29 cellular contexts compared by ENCODE assay signal in the genomic region with DNA sequence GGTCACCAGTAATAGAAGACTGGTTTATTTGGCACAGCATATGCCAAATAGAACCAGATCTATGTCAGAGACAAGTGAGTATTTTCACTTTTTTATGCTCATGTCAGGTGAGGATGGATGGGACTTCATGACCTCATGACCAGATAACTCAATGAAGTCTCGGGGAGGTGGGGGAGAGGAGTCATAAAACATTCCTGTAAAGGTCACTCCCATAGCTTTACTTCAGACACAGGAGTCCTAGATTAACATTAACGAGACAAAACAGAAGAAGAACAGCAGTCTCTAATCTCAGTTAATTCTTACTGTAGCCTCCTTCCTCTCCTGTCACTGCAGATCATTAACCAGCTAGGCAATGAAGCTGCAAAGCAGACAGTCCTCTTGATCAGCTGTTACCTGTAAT. TPM values are rescaled to one million over a fixed set of nuclear protein-coding genes. Genes with fewer than 3 reads are reported as not detected.
"Had no signal": no experiment of that assay in that cellular context is flagged by ENCODE, and none has a peak within 500 bp of the region (broad histone marks: within the 10 kb centered on the region; RNA-seq: fewer than 3 reads in every experiment).

No MANE protein-coding gene starts in this region.

- H3K4me3 Mint-ChIP-seq: immature natural killer cell; naive thymus-derived CD8-positive, alpha-beta T cell; neural crest cell; type B pancreatic cell had no signal

- DNase-seq: caudate nucleus; cerebellar nuclear complex; dorsolateral prefrontal cortex; effector CD4-positive, alpha-beta T cell; foreskin keratinocyte; glutamatergic neuron; heart right ventricle; hypothalamus; immature natural killer cell; islet precursor cell; left lung; mammary epithelial cell; naive thymus-derived CD8-positive, alpha-beta T cell; ovary; posterior cingulate gyrus; stimulated activated CD4-positive, alpha-beta T cell treated with anti-CD3 and anti-CD28 coated beads, Interleukin-12 subunit alpha, Interleukin-12 subunit beta, amount 100 ng/mL, for 4 hours; stimulated activated CD4-positive, alpha-beta T cell treated with anti-CD3 and anti-CD28 coated beads, Interleukin-1b, Interleukin-23, amount 100 ng/mL, for 48 hours; stimulated activated CD4-positive, alpha-beta T cell treated with anti-CD3 and anti-CD28 coated beads, Interleukin-4, amount 100 ng/mL, for 1 hour; stimulated activated CD8-positive, alpha-beta memory T cell treated with anti-CD3 and anti-CD28 coated beads, Interleukin-4, amount 100 ng/mL, for 48 hours; stimulated activated naive CD4-positive, alpha-beta T cell treated with Interleukin-2 at 50 U/mL for 16 hours; stomach; thyroid gland had no signal

- H3K36me3 ChIP-seq: esophagus muscularis mucosa, gastroesophageal sphincter, left lung, ovary, stomach, thyroid gland had no signal

- H3K4me3 ChIP-seq: dorsolateral prefrontal cortex, esophagus muscularis mucosa, gastroesophageal sphincter, heart right ventricle, left lung, ovary, smooth muscle cell, stomach, thyroid gland had no signal

- H3K27ac ChIP-seq: dorsolateral prefrontal cortex, esophagus muscularis mucosa, foreskin keratinocyte, gastroesophageal sphincter, heart right ventricle, left lung, ovary, stomach, thyroid gland had no signal

- H3K9me3 ChIP-seq: esophagus muscularis mucosa, gastroesophageal sphincter, heart right ventricle, left lung, ovary, stomach, thyroid gland had no signal

- H3K9me3 Mint-ChIP-seq: immature natural killer cell; naive thymus-derived CD8-positive, alpha-beta T cell; neural crest cell; type B pancreatic cell had no signal

- H3K36me3 Mint-ChIP-seq: immature natural killer cell; naive thymus-derived CD8-positive, alpha-beta T cell; type B pancreatic cell had no signal

- H3K4me1 ChIP-seq: esophagus muscularis mucosa, foreskin keratinocyte, gastroesophageal sphincter, stomach, thyroid gland had no signal

- H3K27ac Mint-ChIP-seq: immature natural killer cell; naive thymus-derived CD8-positive, alpha-beta T cell; type B pancreatic cell had no signal

- H3K4me1 Mint-ChIP-seq: neural crest cell had no signal

- ATAC-seq: foreskin keratinocyte; gastroesophageal sphincter; heart right ventricle; left lung; naive thymus-derived CD8-positive, alpha-beta T cell; sciatic nerve had no signal

- H3K27me3 ChIP-seq: esophagus muscularis mucosa, left lung, ovary, stomach, thyroid gland had no signal

RNA-seq across cellular contexts. Expression of gene CRHBP, which starts 11.2 kb away (rescaled TPM):
- total RNA-seq: foreskin keratinocyte; mammary epithelial cell; naive thymus-derived CD8-positive, alpha-beta T cell; pulmonary artery endothelial cell; stomach had no signal
